2 cellular contexts compared by ENCODE assay signal in the genomic region with DNA sequence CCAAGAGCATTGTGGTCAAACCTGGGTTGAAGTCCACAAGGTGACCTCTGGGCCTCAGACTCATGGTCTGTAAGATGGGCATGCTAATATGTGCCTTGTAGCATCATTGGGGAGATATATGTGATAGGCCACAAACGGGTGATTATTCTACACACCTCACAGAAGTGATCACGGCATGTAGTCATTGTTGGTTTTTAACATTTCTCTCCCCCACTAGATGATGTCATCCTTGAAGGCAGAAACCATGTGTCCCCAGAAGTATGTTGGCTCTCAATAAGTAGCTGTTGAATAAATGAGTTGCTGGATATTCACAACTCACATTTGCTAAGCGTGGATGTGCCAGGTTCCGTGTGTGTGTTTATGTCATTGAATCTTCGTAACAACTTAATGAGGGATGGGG.
TF ChIP-seq lines count a peak whose summit lies in the region.

No MANE protein-coding gene starts in this region.

TF ChIP-seq in HEK293, 187 proteins besides CTCF, POLR2A, EP300 and RAD21:
- TF ChIP-seq ZNF610 (tag by site-specific recombination; IDR thresholded peaks at IDR 0.05; ENCODE audit: borderline replicate concordance): no peak
- TF ChIP-seq HOXD13 (CRISPR knock-in tag; IDR thresholded peaks at IDR 0.05; ENCODE audit: borderline replicate concordance): no peak
- peak; percentile 80; the same call in 1 of the 2 replicates for TF ChIP-seq ATF2 (tag by site-specific recombination; IDR thresholded peaks at IDR 0.05; ENCODE audit: low read depth)
- 0 out of 2 replicates have a peak, but pooled peaks have one; percentile 22 for TF ChIP-seq ZNF664 (tag by site-specific recombination; IDR thresholded peaks at IDR 0.05)
TF ChIP-seq in HEK293: peak in this region for 2.

TF ChIP-seq in GM12878, 131 proteins besides CTCF, POLR2A, EP300 and RAD21:
- TF ChIP-seq, protein P1, sequence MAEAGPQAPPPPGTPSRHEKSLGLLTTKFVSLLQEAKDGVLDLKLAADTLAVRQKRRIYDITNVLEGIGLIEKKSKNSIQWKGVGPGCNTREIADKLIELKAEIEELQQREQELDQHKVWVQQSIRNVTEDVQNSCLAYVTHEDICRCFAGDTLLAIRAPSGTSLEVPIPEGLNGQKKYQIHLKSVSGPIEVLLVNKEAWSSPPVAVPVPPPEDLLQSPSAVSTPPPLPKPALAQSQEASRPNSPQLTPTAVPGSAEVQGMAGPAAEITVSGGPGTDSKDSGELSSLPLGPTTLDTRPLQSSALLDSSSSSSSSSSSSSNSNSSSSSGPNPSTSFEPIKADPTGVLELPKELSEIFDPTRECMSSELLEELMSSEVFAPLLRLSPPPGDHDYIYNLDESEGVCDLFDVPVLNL (IDR thresholded peaks at IDR 0.05; ENCODE audit: low read depth, low read length): no peak
- TF ChIP-seq ATF7 (IDR thresholded peaks at IDR 0.05; ENCODE audit: low read depth) (0 out of 2 replicates have a peak, but pooled peaks have one; percentile 13), JUNB (IDR thresholded peaks at IDR 0.05) (no peak), MYC (IDR thresholded peaks at IDR 0.05; ENCODE audit: insufficient read depth, insufficient read length, insufficient replicate concordance, low read length, severe bottlenecking) (no peak), KDM1A (IDR thresholded peaks at IDR 0.05; ENCODE audit: borderline replicate concordance) (no peak)
